Comparison of ENCODE assay signal across 8 cellular contexts in genomic region chr11:57249384-57250319, GRCh38. TPM values are rescaled to one million over a fixed set of nuclear protein-coding genes. Genes with fewer than 3 reads are reported as not detected.
DNase-seq lines count a peak whose midpoint lies in the region; ATAC-seq lines count a peak whose summit lies in the region.

No MANE protein-coding gene starts in this region.

- no peak overlapping the region for H3K4me2 ChIP-seq in trophoblast cell (ENCODE audit: low read length)

- peak overlapping the region; percentile 50 for H2BK12ac ChIP-seq in trophoblast cell (ENCODE audit: low read length)

- no peak overlapping the region for H4K8ac ChIP-seq in trophoblast cell (ENCODE audit: low read depth, low read length)

- H3K23ac ChIP-seq in trophoblast cell (ENCODE audit: low read length): no peak overlapping the region

- no peak overlapping the region for H3K14ac ChIP-seq in trophoblast cell (ENCODE audit: low read length)

- H3K79me1 ChIP-seq in trophoblast cell (ENCODE audit: low read length): peaks cover 2% of the 10 kb centered on the region

- WGBS in trophoblast cell (ENCODE audit: extremely low coverage, insufficient coverage, insufficient read length): no CpG with 5 or more reads among the region's 10 CpGs

- H2BK5ac ChIP-seq in trophoblast cell (ENCODE audit: low read depth, low read length, poor library complexity): no peak overlapping the region

- no peak overlapping the region for H3K4ac ChIP-seq in trophoblast cell (ENCODE audit: low read depth, low read length)

- peaks cover 0 to 14% of the 10 kb centered on the region in 2 experiments for H3K4me1 ChIP-seq in trophoblast cell (ENCODE audit: control insufficient read depth in 1 of 2, insufficient read depth in 2 of 2, low read length in 2 of 2)

- H3K9me3 ChIP-seq in trophoblast cell (ENCODE audit: insufficient read depth, low read depth, low read length): no peaks in the 10 kb centered on the region

- H2AK5ac ChIP-seq in trophoblast cell (ENCODE audit: low read length): no peak overlapping the region

- no peaks in the 10 kb centered on the region for H3K36me3 ChIP-seq in trophoblast cell (ENCODE audit: control insufficient read depth in 1 of 2, insufficient read depth in 2 of 2, low read length in 2 of 2)

- ATAC-seq in GM18517 (IDR thresholded peaks at IDR 0.05; ENCODE audit: unreplicated experiment) (peak; percentile 52), HG03108 (IDR thresholded peaks at IDR 0.05; ENCODE audit: unreplicated experiment) (peak; percentile 71)

- no peaks in the 10 kb centered on the region for H3K79me2 ChIP-seq in trophoblast cell (ENCODE audit: control insufficient read depth, insufficient read depth, low read length, poor library complexity)

- DNase-seq in AG20443 (ENCODE audit: low spot score): peak; percentile 60
- DNase-seq in NCI-H69 (lab: John Stamatoyannopoulos, UW): peak; percentile 49
- DNase-seq in activated T-cell treated with anti-CD3 and anti-CD28 coated beads for 48 hours (ENCODE audit: low read depth): peak; percentile 37
- peak; percentile 51 for DNase-seq in foreskin melanocyte
- DNase-seq in trophoblast cell: peak; percentile 55 to 83
- DNase-seq in NCI-H128 (lab: John Stamatoyannopoulos, UW; ENCODE audit: unreplicated experiment): no peak

- no peak overlapping the region for H2AFZ ChIP-seq in trophoblast cell (ENCODE audit: insufficient read depth, low read length, poor library complexity)

- H3K18ac ChIP-seq in trophoblast cell (ENCODE audit: low read length): no peak overlapping the region

- no peaks in the 10 kb centered on the region for H3K27me3 ChIP-seq in trophoblast cell (ENCODE audit: insufficient read depth, low read length)

- H4K12ac ChIP-seq in trophoblast cell (ENCODE audit: low read depth, low read length): no peak overlapping the region

- H2BK120ac ChIP-seq in trophoblast cell (ENCODE audit: insufficient read depth, low read length, poor library complexity): no peak overlapping the region

- H3K27ac ChIP-seq in trophoblast cell (ENCODE audit: low read depth, low read length): peak overlapping the region; percentile 22

- H3K4me3 ChIP-seq in trophoblast cell (ENCODE audit: low read depth, low read length): no peak overlapping the region

- no peak overlapping the region for H3K9ac ChIP-seq in trophoblast cell (ENCODE audit: low read length)

- H4K91ac ChIP-seq in trophoblast cell (ENCODE audit: low read depth, low read length): no peak overlapping the region

RNA-seq across cellular contexts. Expression of gene APLNR, which starts 12.6 kb away (rescaled TPM):
- 2.1 and 2.5 TPM in 2 replicates for polyA plus RNA-seq in trophoblast cell (2013)
